In the genomic region with DNA sequence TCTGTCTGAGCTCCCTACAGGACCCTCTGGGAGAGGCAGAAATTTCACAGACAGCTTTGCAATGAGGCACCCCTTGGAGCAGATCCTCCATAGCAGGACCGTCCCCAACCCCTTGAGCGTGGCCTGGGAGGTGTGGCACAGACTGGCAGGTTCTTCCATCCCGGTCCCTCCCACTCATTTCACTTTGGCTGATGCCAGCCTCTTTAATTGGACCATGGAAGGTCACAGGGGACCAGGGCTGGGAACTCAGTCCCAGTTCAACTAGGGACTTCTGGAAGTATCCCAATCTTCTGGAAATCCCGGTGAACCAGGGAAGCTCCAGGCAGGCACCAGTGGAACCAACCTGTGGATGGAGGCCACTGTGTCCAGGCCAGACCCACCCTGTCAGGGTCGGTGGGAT, we compare ENCODE assay signal across 16 cellular contexts.
A peak's percentile ranks its signal among the peaks of the same experiment; 100 is the strongest.
DNase-seq lines count a peak whose midpoint lies in the region; ATAC-seq and TF ChIP-seq lines count a peak whose summit lies in the region.
"Had no signal": no experiment of that assay in that cellular context is flagged by ENCODE, and none has a peak within 500 bp of the region (broad histone marks: within the 10 kb centered on the region; RNA-seq: fewer than 3 reads in every experiment).

No MANE protein-coding gene starts in this region.

- DNase-seq in Peyer's patch (no peak), esophagus muscularis mucosa (ENCODE audit: extremely low spot score) (no peak), NOMO-1 treated with dmso at 0.1 percent for 144 hours (lab: John Stamatoyannopoulos, UW; ENCODE audit: unreplicated experiment) (no peak), T-helper 17 cell (no peak), globus pallidus (ENCODE audit: low spot score) (no peak)
- DNase-seq: activated CD4-positive, CD25-positive, alpha-beta regulatory T cell; activated T-cell treated with anti-CD3 and anti-CD28 coated beads for 4 hours; KBM-7; NCI-H1436; NCI-H446 treated with DMSO at 0.1 percent for 48 hours; OCI-M1; stimulated activated naive B cell treated with anti-CD40 and anti-IgM and Interleukin-4, amounts not matched to agents 10 μg/mL and 1 μg/mL and 100 μg/mL, for 72 hours; SW 1271 had no signal

- H3K4me1 Mint-ChIP-seq in T-helper 17 cell, result peaks cover 4% of the 10 kb centered on the region

- H3K27me3 ChIP-seq in Peyer's patch (no peaks in the 10 kb centered on the region), esophagus muscularis mucosa (no peaks in the 10 kb centered on the region), muscle layer of duodenum (ENCODE audit: low read depth, low read length) (no peaks in the 10 kb centered on the region), stomach smooth muscle (ENCODE audit: control insufficient read depth in 1 of 2, insufficient read depth in 2 of 2, low read length in 2 of 2) (no peaks in the 10 kb centered on the region)

- no peak for TF ChIP-seq EP300 in esophagus muscularis mucosa (IDR thresholded peaks at IDR 0.05)

- WGBS in esophagus muscularis mucosa, result 81% methylated on average over 3 of the region's 5 CpGs

- H3K36me3 Mint-ChIP-seq in T-helper 17 cell (ENCODE audit: low read depth), result no peaks in the 10 kb centered on the region

- ATAC-seq in T-helper 17 cell, result no peak
- ATAC-seq in HG03097 (IDR thresholded peaks at IDR 0.05; ENCODE audit: low FRiP score, unreplicated experiment), result no peak
- ATAC-seq: stimulated activated naive B cell treated with anti-CD40 and anti-IgM and Interleukin-4, amounts not matched to agents 10 μg/mL and 1 μg/mL and 100 μg/mL, for 72 hours had no signal

- peak overlapping the region; percentile 58 to 63 for H3K9ac ChIP-seq in stomach smooth muscle (ENCODE audit: low read length in 2 of 2)

- H3K36me3 ChIP-seq in Peyer's patch (no peaks in the 10 kb centered on the region), esophagus muscularis mucosa (no peaks in the 10 kb centered on the region), muscle layer of duodenum (ENCODE audit: control insufficient read depth in 1 of 2, insufficient read depth in 2 of 2, low read length in 2 of 2) (no peaks in the 10 kb centered on the region), stomach smooth muscle (ENCODE audit: control insufficient read depth in 2 of 2, insufficient read depth in 2 of 2, low read length in 2 of 2) (no peaks in the 10 kb centered on the region)

- no peak overlapping the region for H3K4me3 ChIP-seq in Peyer's patch
- H3K4me3 ChIP-seq in esophagus muscularis mucosa, result no peak overlapping the region
- H3K4me3 ChIP-seq in muscle layer of duodenum (ENCODE audit: low read depth in 1 of 2, low read length in 2 of 2), result peak overlapping the region in 1 of 2 donors; percentile 23
- peak overlapping the region in 1 of 2 donors; percentile 29 for H3K4me3 ChIP-seq in stomach smooth muscle (ENCODE audit: low read length in 2 of 2)

- H3K27ac ChIP-seq in Peyer's patch, result peak overlapping the region; percentile 51 to 93 (median 79)
- peak overlapping the region; percentile 91 to 95 (median 95) for H3K27ac ChIP-seq in esophagus muscularis mucosa (replicated peaks in 1 of 4)
- peak overlapping the region; percentile 90 for H3K27ac ChIP-seq in muscle layer of duodenum (ENCODE audit: low read length)
- peak overlapping the region; percentile 93 for H3K27ac ChIP-seq in stomach smooth muscle (ENCODE audit: low read length)

- no peaks in the 10 kb centered on the region for H3K27me3 Mint-ChIP-seq in T-helper 17 cell
- H3K27me3 Mint-ChIP-seq: stimulated activated naive B cell treated with anti-CD40 and anti-IgM and Interleukin-4, amounts not matched to agents 10 μg/mL and 1 μg/mL and 100 μg/mL, for 72 hours had no signal

- TF ChIP-seq CTCF in Peyer's patch (IDR thresholded peaks at IDR 0.05), result no peak
- TF ChIP-seq CTCF in esophagus muscularis mucosa (IDR thresholded peaks at IDR 0.05), result no peak

- no peak for TF ChIP-seq POLR2A in Peyer's patch (IDR thresholded peaks at IDR 0.05)
- no peak for TF ChIP-seq POLR2A in esophagus muscularis mucosa (IDR thresholded peaks at IDR 0.05; ENCODE audit: low read depth)

- no peak overlapping the region for H3K27ac Mint-ChIP-seq in T-helper 17 cell
- H3K27ac Mint-ChIP-seq: stimulated activated naive B cell treated with anti-CD40 and anti-IgM and Interleukin-4, amounts not matched to agents 10 μg/mL and 1 μg/mL and 100 μg/mL, for 72 hours had no signal

- H3K4me3 Mint-ChIP-seq in T-helper 17 cell, result no peak overlapping the region
- H3K4me3 Mint-ChIP-seq: stimulated activated naive B cell treated with anti-CD40 and anti-IgM and Interleukin-4, amounts not matched to agents 10 μg/mL and 1 μg/mL and 100 μg/mL, for 72 hours had no signal

- H3K9me3 ChIP-seq in Peyer's patch (no peaks in the 10 kb centered on the region), esophagus muscularis mucosa (no peaks in the 10 kb centered on the region), muscle layer of duodenum (ENCODE audit: control insufficient read depth in 1 of 2, low read length in 2 of 2) (no peaks in the 10 kb centered on the region), stomach smooth muscle (ENCODE audit: control insufficient read depth in 2 of 2, low read length in 2 of 2) (no peaks in the 10 kb centered on the region), T-helper 17 cell (ENCODE audit: control insufficient read depth, low read length, poor library complexity, severe bottlenecking) (no peaks in the 10 kb centered on the region)

- intact Hi-C loops in esophagus muscularis mucosa (cut with DNase I), result loop anchor here (2.0 to 10.0 kb wide), 2 partner anchors 68 to 82 kb away; no protein-coding TSS in a partner anchor

- H3K4me1 ChIP-seq in Peyer's patch, result peaks cover 0 to 55% (median 0%) of the 10 kb centered on the region in 4 donors
- peaks cover 45 to 80% (median 79%) of the 10 kb centered on the region in 4 donors for H3K4me1 ChIP-seq in esophagus muscularis mucosa
- peaks cover 18 to 57% of the 10 kb centered on the region in 2 donors for H3K4me1 ChIP-seq in muscle layer of duodenum (ENCODE audit: control insufficient read depth in 1 of 2, insufficient read depth in 2 of 2, low read length in 2 of 2)
- H3K4me1 ChIP-seq in stomach smooth muscle (ENCODE audit: control insufficient read depth, insufficient read depth, low read length), result peaks cover 59% of the 10 kb centered on the region
